Comparison of ENCODE assay signal across 7 cellular contexts in genomic region chr20:63980317-63980805, GRCh38. TPM values are rescaled to one million over a fixed set of nuclear protein-coding genes. Genes with fewer than 3 reads are reported as not detected.
DNase-seq lines count a peak whose midpoint lies in the region; ATAC-seq and TF ChIP-seq lines count a peak whose summit lies in the region.

No MANE protein-coding gene starts in this region.

- H3K27ac ChIP-seq in heart right ventricle: peak overlapping the region in 9 of 10 donors; percentile 64 to 92 (median 88)
- H3K27ac ChIP-seq in smooth muscle cell (ENCODE audit: low read depth): peak overlapping the region; percentile 82

- intact Hi-C loops in heart right ventricle (cut with DNase I): loop anchor here in 8 of 10 donors (2.0 to 10.0 kb wide), 7 partner anchors 54 to 142 kb away; partner anchors contain the start of genes C20orf204 (in 4 of the 8) and TCEA2 (in 2 of the 8)
- intact Hi-C loops in left colon (cut with DNase I, micrococcal nuclease): no loop called here

- peaks cover 0 to 31% (median 17%) of the 10 kb centered on the region in 9 donors for H3K36me3 ChIP-seq in heart right ventricle
- H3K36me3 ChIP-seq in smooth muscle cell (ENCODE audit: low read depth): peaks cover 6% of the 10 kb centered on the region

- no peak for TF ChIP-seq CTCF in heart right ventricle (IDR thresholded peaks at IDR 0.05)
- TF ChIP-seq CTCF in smooth muscle cell (IDR thresholded peaks at IDR 0.05; ENCODE audit: borderline replicate concordance, insufficient read depth, poor library complexity, severe bottlenecking): no peak

- H2AFZ ChIP-seq in smooth muscle cell (ENCODE audit: low read depth): no peak overlapping the region

- H3K9me3 ChIP-seq in heart right ventricle (no peaks in the 10 kb centered on the region), smooth muscle cell (replicated peaks; ENCODE audit: low read depth) (no peaks in the 10 kb centered on the region)

- peaks cover 6% of the 10 kb centered on the region for H4K20me1 ChIP-seq in smooth muscle cell (ENCODE audit: low read depth)

- H3K27me3 Mint-ChIP-seq in activated T-cell treated with anti-CD3 and anti-CD28 coated beads, Interleukin-2, amount 50 U/mL, for 72 hours (ENCODE audit: low read depth): no peaks in the 10 kb centered on the region

- DNase-seq in activated T-cell treated with anti-CD3 and anti-CD28 coated beads, Interleukin-2, amount 50 U/mL, for 72 hours: no peak
- DNase-seq in heart right ventricle (no peak), smooth muscle cell (lab: John Stamatoyannopoulos, UW; ENCODE audit: unreplicated experiment) (no peak), cerebellar nuclear complex (lab: John Stamatoyannopoulos, UW) (no peak), left colon (no peak)

- peaks cover 17% of the 10 kb centered on the region for H3K79me2 ChIP-seq in smooth muscle cell (ENCODE audit: low read depth)

- H3K4me1 ChIP-seq in heart right ventricle: peaks cover 21 to 52% (median 43%) of the 10 kb centered on the region in 9 donors
- H3K4me1 ChIP-seq in smooth muscle cell (ENCODE audit: low read depth): peaks cover 16% of the 10 kb centered on the region

- peaks cover 62% of the 10 kb centered on the region for H3K4me1 Mint-ChIP-seq in activated T-cell treated with anti-CD3 and anti-CD28 coated beads, Interleukin-2, amount 50 U/mL, for 72 hours (ENCODE audit: low read depth)

- H3K4me3 Mint-ChIP-seq in activated T-cell treated with anti-CD3 and anti-CD28 coated beads, Interleukin-2, amount 50 U/mL, for 72 hours: peak overlapping the region; percentile 96 to 99

- peak overlapping the region; percentile 96 for H3K4me2 ChIP-seq in smooth muscle cell

- WGBS in heart right ventricle, 2 donors: 70 to 71% methylated on average over 15 of the region's 15 CpGs
- 94% methylated on average over 15 of the region's 15 CpGs for WGBS in smooth muscle cell (ENCODE audit: low lambda C conversion rate)

- ATAC-seq in GM19035 (IDR thresholded peaks at IDR 0.05; ENCODE audit: unreplicated experiment): peak; percentile 25
- peak; percentile 10 for ATAC-seq in HG03432 (IDR thresholded peaks at IDR 0.05; ENCODE audit: unreplicated experiment)
- ATAC-seq in activated T-cell treated with anti-CD3 and anti-CD28 coated beads, Interleukin-2, amount 50 U/mL, for 72 hours (replicated peaks in 1 of 2): peak; percentile 46 to 53
- ATAC-seq in heart right ventricle: peak in 7 of 8 donors; percentile 12 to 53 (median 28)
- ATAC-seq in left colon: no peak

- H3K4me3 ChIP-seq in heart right ventricle (peak overlapping the region in 9 of 10 donors; percentile 83 to 100 (median 93)), smooth muscle cell (peak overlapping the region; percentile 97)

- H3K27me3 ChIP-seq in heart right ventricle: no peaks in the 10 kb centered on the region
- H3K27me3 ChIP-seq in smooth muscle cell (ENCODE audit: low read depth): no peaks in the 10 kb centered on the region

- peak overlapping the region; percentile 91 for H3K27ac Mint-ChIP-seq in activated T-cell treated with anti-CD3 and anti-CD28 coated beads, Interleukin-2, amount 50 U/mL, for 72 hours

- peaks cover 17 to 33% of the 10 kb centered on the region in 2 donors for H3K36me3 Mint-ChIP-seq in activated T-cell treated with anti-CD3 and anti-CD28 coated beads, Interleukin-2, amount 50 U/mL, for 72 hours (ENCODE audit: insufficient read depth in 2 of 2)

- H3K9me3 Mint-ChIP-seq in activated T-cell treated with anti-CD3 and anti-CD28 coated beads, Interleukin-2, amount 50 U/mL, for 72 hours: no peaks in the 10 kb centered on the region

- no peaks in the 10 kb centered on the region for H3F3A ChIP-seq in smooth muscle cell (ENCODE audit: low read depth)

- H3K9ac ChIP-seq in smooth muscle cell (ENCODE audit: low read depth): peak overlapping the region; percentile 90

RNA-seq across cellular contexts. Expression of gene PRPF6, which starts 0.6 kb away (rescaled TPM):
- total RNA-seq in activated T-cell treated with anti-CD3 and anti-CD28 coated beads, Interleukin-2, amount 50 U/mL, for 72 hours: 10 to 100 TPM; 77.5 to 95.7 TPM
- total RNA-seq in heart right ventricle (10 to 100 TPM; 43.8 to 53.6 (median 48.1) TPM), smooth muscle cell (33.3 and 36.5 TPM in 2 replicates), left colon (10 to 100 TPM; 51.7 to 51.8 TPM)
- polyA plus RNA-seq in heart right ventricle (10 to 100 TPM; 27.8 to 48.4 TPM), smooth muscle cell (51.2 and 55.2 TPM in 2 replicates)

RNA-seq across cellular contexts. Expression of gene SAMD10, which starts 0.9 kb away (rescaled TPM):
- total RNA-seq in activated T-cell treated with anti-CD3 and anti-CD28 coated beads, Interleukin-2, amount 50 U/mL, for 72 hours: 10 to 100 TPM; 54.6 to 77.0 TPM
- total RNA-seq in heart right ventricle (1 to 10 TPM; 3.4 to 8.4 (median 4.0) TPM), smooth muscle cell (0.13 and 0.27 TPM in 2 replicates), left colon (1 to 10 TPM; 5.8 to 9.5 TPM)
- polyA plus RNA-seq in heart right ventricle (1 to 10 TPM; 3.9 to 8.8 TPM), smooth muscle cell (1.2 and 4.3 TPM in 2 replicates)

RNA-seq across cellular contexts. Expression of gene ZNF512B, which starts 10.6 kb away (rescaled TPM):
- total RNA-seq in activated T-cell treated with anti-CD3 and anti-CD28 coated beads, Interleukin-2, amount 50 U/mL, for 72 hours: 10 to 100 TPM; 20.0 to 20.6 TPM
- total RNA-seq in heart right ventricle: 10 to 100 TPM; 11.1 to 14.8 (median 13.7) TPM
- 10 to 100 TPM in 1 of 2 donors, 1 to 10 TPM in 1; 4.6 to 11.8 TPM for polyA plus RNA-seq in heart right ventricle
- total RNA-seq in smooth muscle cell: 4.6 and 6.8 TPM in 2 replicates
- polyA plus RNA-seq in smooth muscle cell: 5.6 and 7.7 TPM in 2 replicates
- 1 to 10 TPM; 1.3 to 2.9 TPM for total RNA-seq in left colon

RNA-seq across cellular contexts. Expression of gene UCKL1, which starts 24.1 kb away (rescaled TPM):
- 10 to 100 TPM; 27.9 to 33.1 TPM for total RNA-seq in activated T-cell treated with anti-CD3 and anti-CD28 coated beads, Interleukin-2, amount 50 U/mL, for 72 hours
- total RNA-seq in heart right ventricle: 10 to 100 TPM; 27.3 to 70.4 (median 39.0) TPM
- 100 to 1,000 TPM in 1 of 2 donors, 10 to 100 TPM in 1; 36.3 to 130 TPM for polyA plus RNA-seq in heart right ventricle
- total RNA-seq in smooth muscle cell: 12.8 and 17.2 TPM in 2 replicates
- polyA plus RNA-seq in smooth muscle cell: 22.6 and 29.3 TPM in 2 replicates
- 10 to 100 TPM; 41.7 to 44.8 TPM for total RNA-seq in left colon

RNA-seq across cellular contexts. Expression of gene C20orf204, which starts 55.6 kb away (rescaled TPM):
- total RNA-seq in activated T-cell treated with anti-CD3 and anti-CD28 coated beads, Interleukin-2, amount 50 U/mL, for 72 hours: 10 to 100 TPM; 28.6 to 35.6 TPM
- total RNA-seq in heart right ventricle (under 1 TPM; 0.11 to 0.86 (median 0.39) TPM), smooth muscle cell (0.09 and 2.0 TPM in 2 replicates), left colon (1 to 10 TPM in 1 of 2 donors, under 1 TPM in 1; 0.67 to 1.7 TPM)
- polyA plus RNA-seq in heart right ventricle (under 1 TPM; 0.49 to 0.88 TPM), smooth muscle cell (0.87 and 5.2 TPM in 2 replicates)

Comparison
In these comparisons a context has a peak if more than half of its experiments do, and no peak if none do; other contexts are left out.
1. RNA of gene SAMD10, which starts 0.9 kb away (total RNA-seq): 54.6 to 77.0 TPM in activated T-cell treated with anti-CD3 and anti-CD28 coated beads, Interleukin-2, amount 50 U/mL, for 72 hours; 5.8 to 9.5 TPM in left colon, 3.4 to 8.4 TPM in heart right ventricle and 0.13 to 0.27 TPM in smooth muscle cell; every median in the first group is over 4 times any median in the second.
2. intact Hi-C loops: an anchor here in heart right ventricle (2.0 to 10.0 kb wide); none called in left colon.